Comparison of ENCODE assay signal across 17 cellular contexts in genomic region chr2:145729993-145730770, GRCh38.
"Had no signal": no experiment of that assay in that cellular context is flagged by ENCODE, and none has a peak within 500 bp of the region (broad histone marks: within the 10 kb centered on the region; RNA-seq: fewer than 3 reads in every experiment).

No MANE protein-coding gene starts in this region.

- H3K27ac Mint-ChIP-seq: activated CD4-positive, alpha-beta memory T cell treated with anti-CD3 and anti-CD28 coated beads, Interleukin-2, amount 10 ng/mL, durations not matched to agents 7 days and 5 days; activated CD8-positive, alpha-beta memory T cell treated with anti-CD3 and anti-CD28 coated beads, Interleukin-2, amount 10 ng/mL, durations not matched to agents 7 days and 5 days; activated naive CD8-positive, alpha-beta T cell; dendritic cell treated with granulocyte-macrophage colony-stimulating factor and Interleukin-4, amounts not matched to agents 40 ng/mL and 50 ng/mL, for 4 days; natural killer cell treated with Interleukin-12 subunit alpha and Interleukin-12 subunit beta and Interleukin-15 and Interleukin-18, amount 100 ng/mL, for 72 hours; stimulated activated effector memory CD8-positive, alpha-beta T cell treated with anti-CD3 and anti-CD28 coated beads, Interleukin-12 subunit alpha, Interleukin-12 subunit beta, amount 100 ng/mL, for 72 hours had no signal

- H3K4me3 Mint-ChIP-seq: activated CD4-positive, alpha-beta memory T cell treated with anti-CD3 and anti-CD28 coated beads, Interleukin-2, amount 10 ng/mL, durations not matched to agents 7 days and 5 days; activated CD8-positive, alpha-beta memory T cell treated with anti-CD3 and anti-CD28 coated beads, Interleukin-2, amount 10 ng/mL, durations not matched to agents 7 days and 5 days; activated naive CD8-positive, alpha-beta T cell; dendritic cell treated with granulocyte-macrophage colony-stimulating factor and Interleukin-4, amounts not matched to agents 40 ng/mL and 50 ng/mL, for 4 days; natural killer cell treated with Interleukin-12 subunit alpha and Interleukin-12 subunit beta and Interleukin-15 and Interleukin-18, amount 100 ng/mL, for 72 hours; stimulated activated effector memory CD8-positive, alpha-beta T cell treated with anti-CD3 and anti-CD28 coated beads, Interleukin-12 subunit alpha, Interleukin-12 subunit beta, amount 100 ng/mL, for 72 hours had no signal

- H3K27me3 Mint-ChIP-seq: activated CD4-positive, alpha-beta memory T cell treated with anti-CD3 and anti-CD28 coated beads, Interleukin-2, amount 10 ng/mL, durations not matched to agents 7 days and 5 days; activated CD8-positive, alpha-beta memory T cell treated with anti-CD3 and anti-CD28 coated beads, Interleukin-2, amount 10 ng/mL, durations not matched to agents 7 days and 5 days; activated naive CD8-positive, alpha-beta T cell; dendritic cell treated with granulocyte-macrophage colony-stimulating factor and Interleukin-4, amounts not matched to agents 40 ng/mL and 50 ng/mL, for 4 days had no signal

- H3K36me3 Mint-ChIP-seq: activated CD8-positive, alpha-beta memory T cell treated with anti-CD3 and anti-CD28 coated beads, Interleukin-2, amount 10 ng/mL, durations not matched to agents 7 days and 5 days; activated naive CD8-positive, alpha-beta T cell; natural killer cell treated with Interleukin-12 subunit alpha and Interleukin-12 subunit beta and Interleukin-15 and Interleukin-18, amount 100 ng/mL, for 72 hours; stimulated activated effector memory CD8-positive, alpha-beta T cell treated with anti-CD3 and anti-CD28 coated beads, Interleukin-12 subunit alpha, Interleukin-12 subunit beta, amount 100 ng/mL, for 72 hours had no signal

- H3K4me1 Mint-ChIP-seq: activated CD4-positive, alpha-beta memory T cell treated with anti-CD3 and anti-CD28 coated beads, Interleukin-2, amount 10 ng/mL, durations not matched to agents 7 days and 5 days; activated CD8-positive, alpha-beta memory T cell treated with anti-CD3 and anti-CD28 coated beads, Interleukin-2, amount 10 ng/mL, durations not matched to agents 7 days and 5 days; stimulated activated effector memory CD8-positive, alpha-beta T cell treated with anti-CD3 and anti-CD28 coated beads, Interleukin-12 subunit alpha, Interleukin-12 subunit beta, amount 100 ng/mL, for 72 hours had no signal

- ATAC-seq: activated CD8-positive, alpha-beta memory T cell treated with anti-CD3 and anti-CD28 coated beads, Interleukin-2, amount 10 ng/mL, durations not matched to agents 7 days and 5 days; left colon; lower lobe of right lung; natural killer cell treated with Interleukin-12 subunit alpha and Interleukin-12 subunit beta and Interleukin-15 and Interleukin-18, amount 100 ng/mL, for 72 hours; stimulated activated effector memory CD8-positive, alpha-beta T cell treated with anti-CD3 and anti-CD28 coated beads, Interleukin-12 subunit alpha, Interleukin-12 subunit beta, amount 100 ng/mL, for 72 hours had no signal

- DNase-seq: activated CD4-positive, alpha-beta memory T cell treated with anti-CD3 and anti-CD28 coated beads, Interleukin-2, amount 10 ng/mL, durations not matched to agents 7 days and 5 days; activated CD4-positive, alpha-beta T cell treated with anti-CD3 and anti-CD28 coated beads for 48 hours; activated CD4-positive, CD25-positive, alpha-beta regulatory T cell; activated CD8-positive, alpha-beta memory T cell treated with anti-CD3 and anti-CD28 coated beads, Interleukin-2, amount 10 ng/mL, durations not matched to agents 7 days and 5 days; effector memory CD4-positive, alpha-beta T cell; hypothalamus; islet precursor cell; left colon; lower lobe of right lung; sigmoid colon; stimulated activated CD4-positive, alpha-beta T cell treated with anti-CD3 and anti-CD28 coated beads, Interleukin-4, amount 100 ng/mL, for 24 hours; stomach; trophoblast cell had no signal
